In genomic region chr2:137096693-137097092, GRCh38 we compare ENCODE assay signal across 1 cellular context.
TF ChIP-seq lines count a peak whose summit lies in the region.

No MANE protein-coding gene starts in this region.

TF ChIP-seq in GM12878, 131 proteins besides CTCF, POLR2A, EP300 and RAD21:
- TF ChIP-seq RCOR1 (conservative IDR thresholded peaks at IDR 0.05; ENCODE audit: low read depth, low read length) (no peak), YBX1 (IDR thresholded peaks at IDR 0.05) (no peak)
